8 cellular contexts compared by ENCODE assay signal in the genomic region with DNA sequence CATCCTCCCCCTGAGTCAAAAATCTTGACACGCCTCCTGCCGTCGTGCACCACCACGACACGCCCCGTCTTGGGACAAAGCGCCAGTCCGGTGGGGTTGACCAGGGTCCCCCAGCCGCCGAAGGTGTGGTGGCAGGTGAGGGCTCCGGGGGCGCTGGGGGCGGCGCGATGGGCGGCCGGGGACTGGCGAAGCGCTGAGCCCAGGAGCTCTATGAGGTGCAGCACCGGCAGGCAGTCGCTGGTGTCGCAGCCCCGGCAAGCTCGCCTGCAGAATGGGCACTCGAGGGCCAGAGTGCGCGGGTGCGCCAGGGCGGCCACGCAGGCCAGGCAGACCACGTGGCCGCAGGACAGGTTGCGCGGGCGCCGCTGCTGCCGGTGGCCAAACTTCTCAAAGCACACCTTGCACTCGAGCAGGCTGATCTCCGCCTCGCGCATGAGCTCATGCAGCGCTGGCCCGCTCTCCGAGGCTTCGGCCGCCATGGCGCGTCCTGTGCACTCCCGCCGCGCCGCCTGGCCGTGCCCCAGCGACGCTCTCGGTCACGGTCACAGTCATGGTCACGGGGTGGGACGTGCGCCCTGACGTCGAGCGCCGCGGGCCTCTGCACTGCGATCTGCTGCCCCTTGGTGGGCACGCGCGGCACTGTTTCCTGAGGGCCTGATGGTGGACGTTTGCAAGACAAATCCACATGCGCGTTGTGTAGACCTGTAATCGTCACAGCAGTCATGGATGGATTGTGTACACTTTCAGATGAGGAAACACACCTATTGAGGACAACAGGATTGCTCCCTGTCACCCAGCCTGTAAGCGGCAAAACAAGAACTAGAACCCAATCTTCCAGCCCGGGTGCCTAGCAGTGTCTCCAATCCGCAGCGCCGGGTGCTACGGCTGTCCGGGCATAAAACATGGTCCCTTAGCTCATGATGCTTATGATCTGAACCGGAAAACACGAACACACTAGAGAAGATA. TPM values are rescaled to one million over a fixed set of nuclear protein-coding genes. Genes with fewer than 3 reads are reported as not detected.
DNase-seq lines count a peak whose midpoint lies in the region; ATAC-seq and TF ChIP-seq lines count a peak whose summit lies in the region.

A gene (minus strand): TSS at position 550 of the 966 bp plus-strand sequence. CDS start 71 bp downstream, at position 479.

- H3K27ac Mint-ChIP-seq in neural crest cell (ENCODE audit: unreplicated experiment): no peak within 1 kb of the TSS
- no peak within 1 kb of the TSS for H3K27ac Mint-ChIP-seq in stimulated activated naive CD8-positive, alpha-beta T cell treated with anti-CD3 and anti-CD28 coated beads, Interleukin-15, Interleukin-2, amounts not matched to agents 100 ng/mL and 50 ng/mL, for 24 hours

- DNase-seq in BE2C: peak; percentile 82
- DNase-seq in Peyer's patch: peak; percentile 74 to 94 (median 93)
- DNase-seq in activated gamma-delta T cell treated with anti-CD3 and anti-CD28 coated beads, Interleukin-2, amount 50 U/mL, for 16 hours (ENCODE audit: low read depth): peak; percentile 55
- DNase-seq in foreskin keratinocyte: peak; percentile 48 to 77
- DNase-seq in neural crest cell (ENCODE audit: low read depth, low spot score): peak; percentile 81

- peaks cover 67% of the 10 kb centered on the region for H3K27me3 Mint-ChIP-seq in neural crest cell (ENCODE audit: low read depth)
- H3K27me3 Mint-ChIP-seq in stimulated activated naive CD8-positive, alpha-beta T cell treated with anti-CD3 and anti-CD28 coated beads, Interleukin-15, Interleukin-2, amounts not matched to agents 100 ng/mL and 50 ng/mL, for 24 hours: peaks cover 41% of the 10 kb centered on the region

- no peaks in the 10 kb centered on the region for H3K36me3 Mint-ChIP-seq in neural crest cell (ENCODE audit: low read depth)
- H3K36me3 Mint-ChIP-seq in stimulated activated naive CD8-positive, alpha-beta T cell treated with anti-CD3 and anti-CD28 coated beads, Interleukin-15, Interleukin-2, amounts not matched to agents 100 ng/mL and 50 ng/mL, for 24 hours (ENCODE audit: low read depth): no peaks in the 10 kb centered on the region

- H3K4me3 Mint-ChIP-seq in neural crest cell: peak within 1 kb of the TSS; percentile 64
- peak within 1 kb of the TSS; percentile 72 for H3K4me3 Mint-ChIP-seq in stimulated activated naive CD8-positive, alpha-beta T cell treated with anti-CD3 and anti-CD28 coated beads, Interleukin-15, Interleukin-2, amounts not matched to agents 100 ng/mL and 50 ng/mL, for 24 hours

- TF ChIP-seq CTCF in BE2C (IDR thresholded peaks at IDR 0.05; ENCODE audit: low read depth, low read length) (peak; percentile 65), Peyer's patch (IDR thresholded peaks at IDR 0.05) (peak; percentile 67 to 98 (median 92)), foreskin keratinocyte (conservative IDR thresholded peaks at IDR 0.05) (peak; percentile 98), neural crest cell (conservative IDR thresholded peaks at IDR 0.05) (peak; percentile 89)

- H3K4me1 ChIP-seq in BE2C (no peaks in the 10 kb centered on the region), Peyer's patch (peaks cover 2 to 6% (median 3%) of the 10 kb centered on the region in 4 donors), foreskin keratinocyte (no peaks in the 10 kb centered on the region)

- H3K9me3 Mint-ChIP-seq in neural crest cell: no peaks in the 10 kb centered on the region
- H3K9me3 Mint-ChIP-seq in stimulated activated naive CD8-positive, alpha-beta T cell treated with anti-CD3 and anti-CD28 coated beads, Interleukin-15, Interleukin-2, amounts not matched to agents 100 ng/mL and 50 ng/mL, for 24 hours: no peaks in the 10 kb centered on the region

- H3K4me1 Mint-ChIP-seq in neural crest cell: peaks cover 7% of the 10 kb centered on the region
- H3K4me1 Mint-ChIP-seq in stimulated activated naive CD8-positive, alpha-beta T cell treated with anti-CD3 and anti-CD28 coated beads, Interleukin-15, Interleukin-2, amounts not matched to agents 100 ng/mL and 50 ng/mL, for 24 hours (ENCODE audit: low read depth): peaks cover 12% of the 10 kb centered on the region

- ATAC-seq in GM19351 (IDR thresholded peaks at IDR 0.05; ENCODE audit: unreplicated experiment) (peak; percentile 100), HG03521 (IDR thresholded peaks at IDR 0.05; ENCODE audit: unreplicated experiment) (peak; percentile 100), foreskin keratinocyte (peak; percentile 96)

- H3K9me3 ChIP-seq in BE2C (no peaks in the 10 kb centered on the region), Peyer's patch (no peaks in the 10 kb centered on the region)

- peak within 1 kb of the TSS; percentile 24 to 68 (median 42) for H3K27ac ChIP-seq in Peyer's patch
- H3K27ac ChIP-seq in foreskin keratinocyte: peak within 1 kb of the TSS; percentile 11

- H3K4me3 ChIP-seq in BE2C (ENCODE audit: low read depth, low read length) (no peak within 1 kb of the TSS), Peyer's patch (peak within 1 kb of the TSS; percentile 41 to 68 (median 54))

- H3K27me3 ChIP-seq in BE2C (no peaks in the 10 kb centered on the region), Peyer's patch (no peaks in the 10 kb centered on the region), foreskin keratinocyte (no peaks in the 10 kb centered on the region)

- H3K36me3 ChIP-seq in BE2C (no peaks in the 10 kb centered on the region), Peyer's patch (no peaks in the 10 kb centered on the region)

- peak; percentile 39 to 50 for TF ChIP-seq POLR2A in Peyer's patch (IDR thresholded peaks at IDR 0.05)

RNA-seq across cellular contexts. Expression of the gene that starts here (rescaled TPM):
- 4.7 TPM for polyA plus RNA-seq in BE2C (2012; ENCODE audit: insufficient read depth, insufficient read length, low read depth)
- total RNA-seq in Peyer's patch (1 to 10 TPM; 1.7 to 4.9 (median 3.3) TPM), foreskin keratinocyte (1.7 and 2.1 TPM in 2 replicates), neural crest cell (0.72 and 0.93 TPM in 2 replicates)
- polyA plus RNA-seq in foreskin keratinocyte: 1.5 and 1.6 TPM in 2 replicates

Comparison
In these comparisons a context has a peak if more than half of its experiments do, and no peak if none do; other contexts are left out.
1. Peak in DNase-seq in neural crest cell; RNA of the gene not detected or under 1 TPM.